In the genomic region with DNA sequence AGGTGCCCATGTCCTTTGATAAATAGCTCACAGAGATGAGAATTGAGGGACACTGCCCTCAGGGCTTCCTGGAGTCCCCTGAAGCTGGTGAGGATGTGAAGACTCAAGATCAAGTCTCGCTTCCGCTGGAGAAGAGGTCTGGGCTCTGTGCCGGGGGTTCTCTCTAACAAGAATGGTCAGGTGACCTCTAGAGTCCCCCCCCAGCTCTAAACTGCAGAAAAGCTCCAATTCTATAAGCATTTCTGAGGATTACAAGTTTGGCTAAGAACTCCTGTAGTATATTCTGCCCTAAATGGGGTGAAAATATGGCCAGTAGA, we compare ENCODE assay signal across 8 cellular contexts. TPM values are rescaled to one million over a fixed set of nuclear protein-coding genes. Genes with fewer than 3 reads are reported as not detected.
DNase-seq lines count a peak whose midpoint lies in the region; ATAC-seq and TF ChIP-seq lines count a peak whose summit lies in the region.

No MANE protein-coding gene starts in this region.

- no peak overlapping the region for H4K8ac ChIP-seq in neuronal stem cell (ENCODE audit: low read depth, low read length)

- peak overlapping the region; percentile 86 to 97 (median 91) for H3K27ac Mint-ChIP-seq in CD4-positive, CD25-positive, alpha-beta regulatory T cell

- H3K36me3 Mint-ChIP-seq in CD4-positive, CD25-positive, alpha-beta regulatory T cell, result peaks cover 17% of the 10 kb centered on the region

- 90% methylated on average over 3 of the region's 3 CpGs for WGBS in prostate gland
- WGBS in neuronal stem cell (ENCODE audit: extremely low coverage in 2 of 2, insufficient read length in 2 of 2, insufficient replicate concordance in 1 of 2), 2 donors, result no CpG with 5 or more reads among the region's 3 CpGs

- H3K27ac ChIP-seq in CD4-positive, CD25-positive, alpha-beta regulatory T cell (ENCODE audit: insufficient read depth, low read length, poor library complexity, severe bottlenecking), result peak overlapping the region; percentile 83
- H3K27ac ChIP-seq in OCI-LY7 (ENCODE audit: low read depth, low read length, poor library complexity, severe bottlenecking) (peak overlapping the region; percentile 62), duodenal mucosa (ENCODE audit: low read depth, low read length) (peak overlapping the region; percentile 53), prostate gland (peak overlapping the region; percentile 48 to 56), neuronal stem cell (replicated peaks; ENCODE audit: low read length) (no peak overlapping the region)

- H3K18ac ChIP-seq in neuronal stem cell (ENCODE audit: low read length), result no peak overlapping the region

- CTCF ChIA-PET in OCI-LY7 (lab: Charles Lee; ENCODE audit: unreplicated experiment), result no interaction called here

- peak overlapping the region; percentile 98 for H3K4me3 ChIP-seq in CD4-positive, CD25-positive, alpha-beta regulatory T cell (ENCODE audit: low read depth, low read length)
- H3K4me3 ChIP-seq in OCI-LY7 (ENCODE audit: low read depth, low read length, poor library complexity, severe bottlenecking) (peak overlapping the region; percentile 12), duodenal mucosa (ENCODE audit: low read depth in 1 of 2, low read length in 2 of 2) (peak overlapping the region; percentile 32 to 66), prostate gland (no peak overlapping the region), neuronal stem cell (ENCODE audit: low read length in 2 of 2) (no peak overlapping the region)

- peaks cover 79% of the 10 kb centered on the region for H3K4me1 ChIP-seq in CD4-positive, CD25-positive, alpha-beta regulatory T cell (ENCODE audit: control insufficient read depth, insufficient read depth, low read length, poor library complexity, severe bottlenecking)
- H3K4me1 ChIP-seq in OCI-LY7 (ENCODE audit: insufficient read depth, low read length, poor library complexity, severe bottlenecking) (peaks cover 72% of the 10 kb centered on the region), duodenal mucosa (ENCODE audit: control insufficient read depth in 1 of 2, insufficient read depth in 2 of 2, low read length in 2 of 2) (peaks cover 83 to 88% of the 10 kb centered on the region in 2 donors), prostate gland (replicated peaks) (no peaks in the 10 kb centered on the region), neuronal stem cell (ENCODE audit: control insufficient read depth in 2 of 2, insufficient read depth in 1 of 2, low read depth in 1 of 2, low read length in 2 of 2) (peaks cover 7 to 14% of the 10 kb centered on the region in 2 donors)

- no peaks in the 10 kb centered on the region for H3K36me3 ChIP-seq in CD4-positive, CD25-positive, alpha-beta regulatory T cell (ENCODE audit: control insufficient read depth, insufficient read depth, low read length)
- H3K36me3 ChIP-seq in OCI-LY7 (ENCODE audit: insufficient read depth, low read length) (no peaks in the 10 kb centered on the region; the same call in 1 of the 2 replicates), duodenal mucosa (ENCODE audit: control insufficient read depth in 1 of 2, insufficient read depth in 2 of 2, low read length in 2 of 2) (no peaks in the 10 kb centered on the region), prostate gland (no peaks in the 10 kb centered on the region), neuronal stem cell (replicated peaks in 1 of 2; ENCODE audit: control insufficient read depth in 2 of 2, insufficient read depth in 2 of 2, low read length in 2 of 2) (peaks cover 2 to 8% of the 10 kb centered on the region in 2 donors)

- H3K9ac ChIP-seq in duodenal mucosa (ENCODE audit: low read depth in 1 of 2, low read length in 2 of 2), result peak overlapping the region; percentile 35 to 57
- no peak overlapping the region for H3K9ac ChIP-seq in neuronal stem cell (ENCODE audit: low read depth, low read length, poor library complexity)

- no peaks in the 10 kb centered on the region for H3K9me2 ChIP-seq in OCI-LY7 (ENCODE audit: insufficient read depth, low read length)

- H2BK5ac ChIP-seq in neuronal stem cell (ENCODE audit: low read length), result no peak overlapping the region

- peaks cover 60% of the 10 kb centered on the region; the same call in 1 of the 2 replicates for H3K79me2 ChIP-seq in OCI-LY7 (ENCODE audit: insufficient read depth, low read depth, low read length)

- H3K4me1 Mint-ChIP-seq in CD4-positive, CD25-positive, alpha-beta regulatory T cell, result peaks cover 51 to 81% (median 63%) of the 10 kb centered on the region in 4 donors

- H3K9me3 Mint-ChIP-seq in CD4-positive, CD25-positive, alpha-beta regulatory T cell, result no peaks in the 10 kb centered on the region

- POLR2A ChIA-PET in OCI-LY7 (lab: Charles Lee), result interaction anchor here (0.7 to 13.3 kb wide), 11 partner anchors 9 to 993 kb away, joined by 3 to 158 read pairs (median 4); no protein-coding TSS in a partner anchor

- no peak overlapping the region for H3K14ac ChIP-seq in neuronal stem cell (ENCODE audit: low read length)

- H3K79me1 ChIP-seq in neuronal stem cell (ENCODE audit: low read depth, low read length), result no peaks in the 10 kb centered on the region

- peak in 1 of 3 donors; percentile 58 for DNase-seq in CD4-positive, CD25-positive, alpha-beta regulatory T cell
- DNase-seq in OCI-LY7 (ENCODE audit: low spot score) (no peak), prostate gland (ENCODE audit: low spot score) (no peak), neuronal stem cell (ENCODE audit: low spot score) (no peak), AG08396 (ENCODE audit: low spot score) (no peak), DMS79 treated with DMSO at 0.1 percent for 48 hours (lab: John Stamatoyannopoulos, UW) (no peak), retina (no peak)

- no peaks in the 10 kb centered on the region for H3K9me3 ChIP-seq in CD4-positive, CD25-positive, alpha-beta regulatory T cell (ENCODE audit: control insufficient read depth in 2 of 2, low read length in 2 of 2)
- H3K9me3 ChIP-seq in OCI-LY7 (ENCODE audit: low read length) (no peaks in the 10 kb centered on the region), duodenal mucosa (ENCODE audit: control insufficient read depth in 1 of 2, low read length in 2 of 2) (no peaks in the 10 kb centered on the region), prostate gland (no peaks in the 10 kb centered on the region), neuronal stem cell (replicated peaks in 1 of 2; ENCODE audit: control insufficient read depth in 2 of 2, insufficient read depth in 1 of 2, low read depth in 1 of 2, low read length in 2 of 2) (peaks cover 0 to 5% of the 10 kb centered on the region in 2 donors)

- no peak overlapping the region for H2BK15ac ChIP-seq in neuronal stem cell (ENCODE audit: low read length)

- no peak overlapping the region; the same call in 1 of the 2 replicates for H2AFZ ChIP-seq in OCI-LY7 (ENCODE audit: low read length)
- no peak overlapping the region for H2AFZ ChIP-seq in neuronal stem cell (ENCODE audit: low read length)

- H3K27me3 ChIP-seq in CD4-positive, CD25-positive, alpha-beta regulatory T cell (ENCODE audit: control insufficient read depth, insufficient read depth, low read length), result no peaks in the 10 kb centered on the region
- H3K27me3 ChIP-seq in duodenal mucosa (ENCODE audit: control insufficient read depth in 1 of 2, insufficient read depth in 2 of 2, low read length in 2 of 2) (no peaks in the 10 kb centered on the region), prostate gland (replicated peaks; ENCODE audit: insufficient read depth) (no peaks in the 10 kb centered on the region), neuronal stem cell (ENCODE audit: control insufficient read depth in 3 of 3, insufficient read depth in 3 of 3, low read depth in 1 of 3, low read length in 3 of 3) (no peaks in the 10 kb centered on the region)

- peak overlapping the region; percentile 89 to 94 (median 92) for H3K4me3 Mint-ChIP-seq in CD4-positive, CD25-positive, alpha-beta regulatory T cell

- H2AK5ac ChIP-seq in neuronal stem cell (ENCODE audit: low read depth, low read length), result no peak overlapping the region

- H2BK12ac ChIP-seq in neuronal stem cell (ENCODE audit: low read length), result no peak overlapping the region

- H2BK120ac ChIP-seq in neuronal stem cell (ENCODE audit: low read depth, low read length), result no peak overlapping the region

- no peak overlapping the region for H3K23ac ChIP-seq in neuronal stem cell (ENCODE audit: low read depth, low read length, poor library complexity)

- ATAC-seq in CD4-positive, CD25-positive, alpha-beta regulatory T cell (ENCODE audit: low read depth in 2 of 2), result peak in 1 of 2 donors; percentile 28

- intact Hi-C loops in OCI-LY7 (cut with micrococcal nuclease; ENCODE audit: unreplicated experiment), result loop anchor here (1.0 kb wide), 1 partner anchor 17 kb away; no protein-coding TSS in a partner anchor
- intact Hi-C loops in prostate gland (cut with DNase I), result loop anchor here (10.0 kb wide), 1 partner anchor 46 kb away; no protein-coding TSS in a partner anchor

- no peak for TF ChIP-seq POLR2A in prostate gland (IDR thresholded peaks at IDR 0.05)

- H3K4ac ChIP-seq in neuronal stem cell (ENCODE audit: low read length), result no peak overlapping the region

- H3K4me2 ChIP-seq in OCI-LY7 (ENCODE audit: low read length), result peak overlapping the region; percentile 55
- H3K4me2 ChIP-seq in neuronal stem cell (ENCODE audit: insufficient read depth, low read length, poor library complexity, severe bottlenecking), result no peak overlapping the region

- no peak for TF ChIP-seq CTCF in OCI-LY7 (conservative IDR thresholded peaks at IDR 0.05; ENCODE audit: low read length)
- TF ChIP-seq CTCF in prostate gland (IDR thresholded peaks at IDR 0.05), result no peak

- no TSS peak for BruUV-seq in OCI-LY7 (replicated peaks; lab: Mats Ljungman, UMichigan)

- no peaks in the 10 kb centered on the region for H3K27me3 Mint-ChIP-seq in CD4-positive, CD25-positive, alpha-beta regulatory T cell

- H4K91ac ChIP-seq in neuronal stem cell (ENCODE audit: low read depth, low read length, poor library complexity), result no peak overlapping the region

- no peaks in the 10 kb centered on the region for H4K20me1 ChIP-seq in OCI-LY7 (ENCODE audit: insufficient read depth, low read length)

RNA-seq across cellular contexts. Expression of gene LPIN2, which starts 32.4 kb away (rescaled TPM):
- total RNA-seq in CD4-positive, CD25-positive, alpha-beta regulatory T cell, result 61.2 TPM
- polyA plus RNA-seq in CD4-positive, CD25-positive, alpha-beta regulatory T cell, result 10 to 100 TPM; 39.3 to 52.7 (median 44.8) TPM
- total RNA-seq in OCI-LY7 (2014; rRNA removed; shearing (Covaris generic)), result 18.7 and 20.1 TPM in 2 replicates
- total RNA-seq in OCI-LY7 (2022) (16.9 and 18.9 TPM in 2 replicates), prostate gland (100 to 1,000 TPM in 1 of 2 donors, 10 to 100 TPM in 1; 19.5 to 120 TPM)
- 15.7 TPM for polyA plus RNA-seq in neuronal stem cell (2013, experiment 1 of 2)
- 15.9 TPM for polyA plus RNA-seq in neuronal stem cell (2013, experiment 2 of 2)

Comparison
In these comparisons a context has a peak if more than half of its experiments do, and no peak if none do; other contexts are left out.
1. H3K4me3 ChIP-seq: peak in CD4-positive, CD25-positive, alpha-beta regulatory T cell (single experiment), OCI-LY7 (single experiment) and duodenal mucosa (2 of 2); none in prostate gland (0 of 2) and neuronal stem cell (0 of 2).